1 cellular context compared by ENCODE assay signal in the genomic region with DNA sequence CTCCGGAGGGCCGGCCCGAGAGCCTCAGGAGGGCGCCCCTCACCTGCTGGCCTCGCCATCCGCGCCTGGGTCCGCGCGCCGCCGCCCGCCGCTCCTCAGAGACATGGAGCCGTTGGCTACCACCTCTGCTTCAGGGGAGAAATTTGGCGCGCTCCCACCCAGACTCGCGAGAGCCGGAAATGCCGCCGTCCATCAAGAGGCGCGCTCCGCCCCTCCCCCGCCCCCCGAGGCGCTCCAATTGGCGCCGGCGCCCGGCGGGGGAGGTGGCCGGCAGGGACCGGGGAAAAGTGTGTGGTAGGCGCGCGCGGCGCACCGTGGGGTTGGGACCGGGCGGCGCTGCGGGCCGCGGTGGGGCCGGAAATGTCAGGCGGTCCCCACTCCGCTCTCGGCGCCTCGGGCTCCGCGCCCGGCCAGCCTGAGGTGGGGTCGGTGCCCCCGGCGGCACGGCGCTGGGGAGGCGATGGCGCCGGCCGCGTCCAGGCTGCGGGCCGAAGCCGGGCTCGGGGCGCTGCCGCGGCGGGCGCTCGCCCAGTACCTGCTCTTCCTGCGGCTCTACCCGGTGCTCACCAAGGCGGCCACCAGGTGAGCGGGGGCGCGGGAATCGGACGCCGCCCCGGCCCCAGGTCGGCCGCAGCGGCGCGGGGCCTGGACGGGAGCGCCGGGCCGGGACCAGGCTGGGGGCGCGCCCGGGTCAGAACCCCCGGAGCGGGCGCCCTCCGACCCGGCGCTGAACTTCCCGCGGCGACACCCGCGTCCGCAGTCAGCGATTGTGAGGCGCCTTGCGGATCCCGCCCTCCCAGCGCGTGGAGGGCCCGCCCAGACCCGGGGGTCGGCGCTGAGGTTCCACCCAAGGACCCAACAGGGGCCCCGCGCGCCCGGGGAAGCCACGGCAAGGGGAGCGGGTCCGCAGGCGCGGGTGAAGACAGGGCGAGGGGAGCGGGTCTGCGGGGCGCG.
TF ChIP-seq lines count a peak whose summit lies in the region.

A gene with protein sequence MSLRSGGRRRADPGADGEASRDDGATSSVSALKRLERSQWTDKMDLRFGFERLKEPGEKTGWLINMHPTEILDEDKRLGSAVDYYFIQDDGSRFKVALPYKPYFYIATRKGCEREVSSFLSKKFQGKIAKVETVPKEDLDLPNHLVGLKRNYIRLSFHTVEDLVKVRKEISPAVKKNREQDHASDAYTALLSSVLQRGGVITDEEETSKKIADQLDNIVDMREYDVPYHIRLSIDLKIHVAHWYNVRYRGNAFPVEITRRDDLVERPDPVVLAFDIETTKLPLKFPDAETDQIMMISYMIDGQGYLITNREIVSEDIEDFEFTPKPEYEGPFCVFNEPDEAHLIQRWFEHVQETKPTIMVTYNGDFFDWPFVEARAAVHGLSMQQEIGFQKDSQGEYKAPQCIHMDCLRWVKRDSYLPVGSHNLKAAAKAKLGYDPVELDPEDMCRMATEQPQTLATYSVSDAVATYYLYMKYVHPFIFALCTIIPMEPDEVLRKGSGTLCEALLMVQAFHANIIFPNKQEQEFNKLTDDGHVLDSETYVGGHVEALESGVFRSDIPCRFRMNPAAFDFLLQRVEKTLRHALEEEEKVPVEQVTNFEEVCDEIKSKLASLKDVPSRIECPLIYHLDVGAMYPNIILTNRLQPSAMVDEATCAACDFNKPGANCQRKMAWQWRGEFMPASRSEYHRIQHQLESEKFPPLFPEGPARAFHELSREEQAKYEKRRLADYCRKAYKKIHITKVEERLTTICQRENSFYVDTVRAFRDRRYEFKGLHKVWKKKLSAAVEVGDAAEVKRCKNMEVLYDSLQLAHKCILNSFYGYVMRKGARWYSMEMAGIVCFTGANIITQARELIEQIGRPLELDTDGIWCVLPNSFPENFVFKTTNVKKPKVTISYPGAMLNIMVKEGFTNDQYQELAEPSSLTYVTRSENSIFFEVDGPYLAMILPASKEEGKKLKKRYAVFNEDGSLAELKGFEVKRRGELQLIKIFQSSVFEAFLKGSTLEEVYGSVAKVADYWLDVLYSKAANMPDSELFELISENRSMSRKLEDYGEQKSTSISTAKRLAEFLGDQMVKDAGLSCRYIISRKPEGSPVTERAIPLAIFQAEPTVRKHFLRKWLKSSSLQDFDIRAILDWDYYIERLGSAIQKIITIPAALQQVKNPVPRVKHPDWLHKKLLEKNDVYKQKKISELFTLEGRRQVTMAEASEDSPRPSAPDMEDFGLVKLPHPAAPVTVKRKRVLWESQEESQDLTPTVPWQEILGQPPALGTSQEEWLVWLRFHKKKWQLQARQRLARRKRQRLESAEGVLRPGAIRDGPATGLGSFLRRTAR (N-terminal part only) (minus strand): TSS at position 132 of the 954 bp plus-strand sequence. CDS start 27 bp downstream, at position 105.
A gene (plus strand): TSS at position 377 of the 954 bp plus-strand sequence. CDS start 84 bp downstream, at position 461.

TF ChIP-seq in K562, 482 proteins besides CTCF, POLR2A, EP300 and RAD21 (continued from another document and continues in another):
- TF ChIP-seq, protein P1, sequence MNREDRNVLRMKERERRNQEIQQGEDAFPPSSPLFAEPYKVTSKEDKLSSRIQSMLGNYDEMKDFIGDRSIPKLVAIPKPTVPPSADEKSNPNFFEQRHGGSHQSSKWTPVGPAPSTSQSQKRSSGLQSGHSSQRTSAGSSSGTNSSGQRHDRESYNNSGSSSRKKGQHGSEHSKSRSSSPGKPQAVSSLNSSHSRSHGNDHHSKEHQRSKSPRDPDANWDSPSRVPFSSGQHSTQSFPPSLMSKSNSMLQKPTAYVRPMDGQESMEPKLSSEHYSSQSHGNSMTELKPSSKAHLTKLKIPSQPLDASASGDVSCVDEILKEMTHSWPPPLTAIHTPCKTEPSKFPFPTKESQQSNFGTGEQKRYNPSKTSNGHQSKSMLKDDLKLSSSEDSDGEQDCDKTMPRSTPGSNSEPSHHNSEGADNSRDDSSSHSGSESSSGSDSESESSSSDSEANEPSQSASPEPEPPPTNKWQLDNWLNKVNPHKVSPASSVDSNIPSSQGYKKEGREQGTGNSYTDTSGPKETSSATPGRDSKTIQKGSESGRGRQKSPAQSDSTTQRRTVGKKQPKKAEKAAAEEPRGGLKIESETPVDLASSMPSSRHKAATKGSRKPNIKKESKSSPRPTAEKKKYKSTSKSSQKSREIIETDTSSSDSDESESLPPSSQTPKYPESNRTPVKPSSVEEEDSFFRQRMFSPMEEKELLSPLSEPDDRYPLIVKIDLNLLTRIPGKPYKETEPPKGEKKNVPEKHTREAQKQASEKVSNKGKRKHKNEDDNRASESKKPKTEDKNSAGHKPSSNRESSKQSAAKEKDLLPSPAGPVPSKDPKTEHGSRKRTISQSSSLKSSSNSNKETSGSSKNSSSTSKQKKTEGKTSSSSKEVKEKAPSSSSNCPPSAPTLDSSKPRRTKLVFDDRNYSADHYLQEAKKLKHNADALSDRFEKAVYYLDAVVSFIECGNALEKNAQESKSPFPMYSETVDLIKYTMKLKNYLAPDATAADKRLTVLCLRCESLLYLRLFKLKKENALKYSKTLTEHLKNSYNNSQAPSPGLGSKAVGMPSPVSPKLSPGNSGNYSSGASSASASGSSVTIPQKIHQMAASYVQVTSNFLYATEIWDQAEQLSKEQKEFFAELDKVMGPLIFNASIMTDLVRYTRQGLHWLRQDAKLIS (CRISPR knock-in tag; IDR thresholded peaks at IDR 0.05): peak; percentile 48; the same call in 1 of the 2 replicates
- TF ChIP-seq ZNF586 (CRISPR knock-in tag; conservative IDR thresholded peaks at IDR 0.05) (no peak), ZNF212 (CRISPR knock-in tag; IDR thresholded peaks at IDR 0.05) (no peak), ATF7 (IDR thresholded peaks at IDR 0.05) (peak; percentile 67), ZNF12 (CRISPR knock-in tag; IDR thresholded peaks at IDR 0.05) (no peak), GATAD2A (IDR thresholded peaks at IDR 0.05) (no peak), KDM1A (IDR thresholded peaks at IDR 0.05) (no peak), ADNP (tag; IDR thresholded peaks at IDR 0.05) (no peak), TGIF2 (CRISPR knock-in tag; IDR thresholded peaks at IDR 0.05) (0 out of 2 replicates have a peak, but pooled peaks have one; percentile 19), GABPB1 (CRISPR knock-in tag; IDR thresholded peaks at IDR 0.05) (peak; percentile 63; the same call in 1 of the 2 replicates), RFX1 (IDR thresholded peaks at IDR 0.05) (no peak), U2AF2 (optimal IDR thresholded peaks at IDR 0.05; ENCODE audit: low read depth, low read length) (no peak), SP2 (IDR thresholded peaks at IDR 0.05; ENCODE audit: extremely low read depth, low read depth, low read length, poor library complexity, severe bottlenecking) (no peak), ZC3H4 (CRISPR knock-in tag; IDR thresholded peaks at IDR 0.05; ENCODE audit: borderline replicate concordance) (no peak), NFIX (CRISPR knock-in tag; IDR thresholded peaks at IDR 0.05; ENCODE audit: low read depth) (no peak), TAL1 (IDR thresholded peaks at IDR 0.05) (no peak), ZZZ3 (IDR thresholded peaks at IDR 0.05) (no peak), RBM15 (IDR thresholded peaks at IDR 0.05; ENCODE audit: insufficient read depth, low read length) (no peak), ZNF551 (CRISPR knock-in tag; IDR thresholded peaks at IDR 0.05) (no peak)
- TF ChIP-seq, protein P2, sequence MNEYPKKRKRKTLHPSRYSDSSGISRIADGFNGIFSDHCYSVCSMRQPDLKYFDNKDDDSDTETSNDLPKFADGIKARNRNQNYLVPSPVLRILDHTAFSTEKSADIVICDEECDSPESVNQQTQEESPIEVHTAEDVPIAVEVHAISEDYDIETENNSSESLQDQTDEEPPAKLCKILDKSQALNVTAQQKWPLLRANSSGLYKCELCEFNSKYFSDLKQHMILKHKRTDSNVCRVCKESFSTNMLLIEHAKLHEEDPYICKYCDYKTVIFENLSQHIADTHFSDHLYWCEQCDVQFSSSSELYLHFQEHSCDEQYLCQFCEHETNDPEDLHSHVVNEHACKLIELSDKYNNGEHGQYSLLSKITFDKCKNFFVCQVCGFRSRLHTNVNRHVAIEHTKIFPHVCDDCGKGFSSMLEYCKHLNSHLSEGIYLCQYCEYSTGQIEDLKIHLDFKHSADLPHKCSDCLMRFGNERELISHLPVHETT (CRISPR knock-in tag; conservative IDR thresholded peaks at IDR 0.05 in 1 of 2, IDR thresholded peaks at IDR 0.05 in 1 of 2): no peak
- TF ChIP-seq, protein P3, sequence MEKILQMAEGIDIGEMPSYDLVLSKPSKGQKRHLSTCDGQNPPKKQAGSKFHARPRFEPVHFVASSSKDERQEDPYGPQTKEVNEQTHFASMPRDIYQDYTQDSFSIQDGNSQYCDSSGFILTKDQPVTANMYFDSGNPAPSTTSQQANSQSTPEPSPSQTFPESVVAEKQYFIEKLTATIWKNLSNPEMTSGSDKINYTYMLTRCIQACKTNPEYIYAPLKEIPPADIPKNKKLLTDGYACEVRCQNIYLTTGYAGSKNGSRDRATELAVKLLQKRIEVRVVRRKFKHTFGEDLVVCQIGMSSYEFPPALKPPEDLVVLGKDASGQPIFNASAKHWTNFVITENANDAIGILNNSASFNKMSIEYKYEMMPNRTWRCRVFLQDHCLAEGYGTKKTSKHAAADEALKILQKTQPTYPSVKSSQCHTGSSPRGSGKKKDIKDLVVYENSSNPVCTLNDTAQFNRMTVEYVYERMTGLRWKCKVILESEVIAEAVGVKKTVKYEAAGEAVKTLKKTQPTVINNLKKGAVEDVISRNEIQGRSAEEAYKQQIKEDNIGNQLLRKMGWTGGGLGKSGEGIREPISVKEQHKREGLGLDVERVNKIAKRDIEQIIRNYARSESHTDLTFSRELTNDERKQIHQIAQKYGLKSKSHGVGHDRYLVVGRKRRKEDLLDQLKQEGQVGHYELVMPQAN (IDR thresholded peaks at IDR 0.05; ENCODE audit: borderline replicate concordance): no peak
- TF ChIP-seq, protein P4, sequence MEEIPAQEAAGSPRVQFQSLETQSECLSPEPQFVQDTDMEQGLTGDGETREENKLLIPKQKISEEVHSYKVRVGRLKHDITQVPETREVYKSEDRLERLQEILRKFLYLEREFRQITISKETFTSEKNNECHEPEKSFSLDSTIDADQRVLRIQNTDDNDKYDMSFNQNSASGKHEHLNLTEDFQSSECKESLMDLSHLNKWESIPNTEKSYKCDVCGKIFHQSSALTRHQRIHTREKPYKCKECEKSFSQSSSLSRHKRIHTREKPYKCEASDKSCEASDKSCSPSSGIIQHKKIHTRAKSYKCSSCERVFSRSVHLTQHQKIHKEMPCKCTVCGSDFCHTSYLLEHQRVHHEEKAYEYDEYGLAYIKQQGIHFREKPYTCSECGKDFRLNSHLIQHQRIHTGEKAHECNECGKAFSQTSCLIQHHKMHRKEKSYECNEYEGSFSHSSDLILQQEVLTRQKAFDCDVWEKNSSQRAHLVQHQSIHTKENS (CRISPR knock-in tag; IDR thresholded peaks at IDR 0.05): no peak
- TF ChIP-seq, protein P5, sequence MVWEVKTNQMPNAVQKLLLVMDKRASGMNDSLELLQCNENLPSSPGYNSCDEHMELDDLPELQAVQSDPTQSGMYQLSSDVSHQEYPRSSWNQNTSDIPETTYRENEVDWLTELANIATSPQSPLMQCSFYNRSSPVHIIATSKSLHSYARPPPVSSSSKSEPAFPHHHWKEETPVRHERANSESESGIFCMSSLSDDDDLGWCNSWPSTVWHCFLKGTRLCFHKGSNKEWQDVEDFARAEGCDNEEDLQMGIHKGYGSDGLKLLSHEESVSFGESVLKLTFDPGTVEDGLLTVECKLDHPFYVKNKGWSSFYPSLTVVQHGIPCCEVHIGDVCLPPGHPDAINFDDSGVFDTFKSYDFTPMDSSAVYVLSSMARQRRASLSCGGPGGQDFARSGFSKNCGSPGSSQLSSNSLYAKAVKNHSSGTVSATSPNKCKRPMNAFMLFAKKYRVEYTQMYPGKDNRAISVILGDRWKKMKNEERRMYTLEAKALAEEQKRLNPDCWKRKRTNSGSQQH (CRISPR knock-in tag; IDR thresholded peaks at IDR 0.05): no peak
- TF ChIP-seq, protein P6, sequence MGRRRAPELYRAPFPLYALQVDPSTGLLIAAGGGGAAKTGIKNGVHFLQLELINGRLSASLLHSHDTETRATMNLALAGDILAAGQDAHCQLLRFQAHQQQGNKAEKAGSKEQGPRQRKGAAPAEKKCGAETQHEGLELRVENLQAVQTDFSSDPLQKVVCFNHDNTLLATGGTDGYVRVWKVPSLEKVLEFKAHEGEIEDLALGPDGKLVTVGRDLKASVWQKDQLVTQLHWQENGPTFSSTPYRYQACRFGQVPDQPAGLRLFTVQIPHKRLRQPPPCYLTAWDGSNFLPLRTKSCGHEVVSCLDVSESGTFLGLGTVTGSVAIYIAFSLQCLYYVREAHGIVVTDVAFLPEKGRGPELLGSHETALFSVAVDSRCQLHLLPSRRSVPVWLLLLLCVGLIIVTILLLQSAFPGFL (CRISPR knock-in tag; IDR thresholded peaks at IDR 0.05): no peak
- TF ChIP-seq, protein P7, sequence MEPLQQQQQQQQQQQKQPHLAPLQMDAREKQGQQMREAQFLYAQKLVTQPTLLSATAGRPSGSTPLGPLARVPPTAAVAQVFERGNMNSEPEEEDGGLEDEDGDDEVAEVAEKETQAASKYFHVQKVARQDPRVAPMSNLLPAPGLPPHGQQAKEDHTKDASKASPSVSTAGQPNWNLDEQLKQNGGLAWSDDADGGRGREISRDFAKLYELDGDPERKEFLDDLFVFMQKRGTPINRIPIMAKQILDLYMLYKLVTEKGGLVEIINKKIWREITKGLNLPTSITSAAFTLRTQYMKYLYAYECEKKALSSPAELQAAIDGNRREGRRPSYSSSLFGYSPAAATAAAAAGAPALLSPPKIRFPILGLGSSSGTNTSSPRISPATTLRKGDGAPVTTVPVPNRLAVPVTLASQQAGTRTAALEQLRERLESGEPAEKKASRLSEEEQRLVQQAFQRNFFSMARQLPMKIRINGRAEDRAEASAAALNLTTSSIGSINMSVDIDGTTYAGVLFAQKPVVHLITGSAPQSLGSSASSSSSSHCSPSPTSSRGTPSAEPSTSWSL (CRISPR knock-in tag; IDR thresholded peaks at IDR 0.05; ENCODE audit: borderline replicate concordance): no peak
- TF ChIP-seq, protein P8, sequence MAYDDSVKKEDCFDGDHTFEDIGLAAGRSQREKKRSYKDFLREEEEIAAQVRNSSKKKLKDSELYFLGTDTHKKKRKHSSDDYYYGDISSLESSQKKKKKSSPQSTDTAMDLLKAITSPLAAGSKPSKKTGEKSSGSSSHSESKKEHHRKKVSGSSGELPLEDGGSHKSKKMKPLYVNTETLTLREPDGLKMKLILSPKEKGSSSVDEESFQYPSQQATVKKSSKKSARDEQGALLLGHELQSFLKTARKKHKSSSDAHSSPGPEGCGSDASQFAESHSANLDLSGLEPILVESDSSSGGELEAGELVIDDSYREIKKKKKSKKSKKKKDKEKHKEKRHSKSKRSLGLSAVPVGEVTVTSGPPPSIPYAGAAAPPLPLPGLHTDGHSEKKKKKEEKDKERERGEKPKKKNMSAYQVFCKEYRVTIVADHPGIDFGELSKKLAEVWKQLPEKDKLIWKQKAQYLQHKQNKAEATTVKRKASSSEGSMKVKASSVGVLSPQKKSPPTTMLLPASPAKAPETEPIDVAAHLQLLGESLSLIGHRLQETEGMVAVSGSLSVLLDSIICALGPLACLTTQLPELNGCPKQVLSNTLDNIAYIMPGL (CRISPR knock-in tag; IDR thresholded peaks at IDR 0.05): no peak
- TF ChIP-seq, protein P9, sequence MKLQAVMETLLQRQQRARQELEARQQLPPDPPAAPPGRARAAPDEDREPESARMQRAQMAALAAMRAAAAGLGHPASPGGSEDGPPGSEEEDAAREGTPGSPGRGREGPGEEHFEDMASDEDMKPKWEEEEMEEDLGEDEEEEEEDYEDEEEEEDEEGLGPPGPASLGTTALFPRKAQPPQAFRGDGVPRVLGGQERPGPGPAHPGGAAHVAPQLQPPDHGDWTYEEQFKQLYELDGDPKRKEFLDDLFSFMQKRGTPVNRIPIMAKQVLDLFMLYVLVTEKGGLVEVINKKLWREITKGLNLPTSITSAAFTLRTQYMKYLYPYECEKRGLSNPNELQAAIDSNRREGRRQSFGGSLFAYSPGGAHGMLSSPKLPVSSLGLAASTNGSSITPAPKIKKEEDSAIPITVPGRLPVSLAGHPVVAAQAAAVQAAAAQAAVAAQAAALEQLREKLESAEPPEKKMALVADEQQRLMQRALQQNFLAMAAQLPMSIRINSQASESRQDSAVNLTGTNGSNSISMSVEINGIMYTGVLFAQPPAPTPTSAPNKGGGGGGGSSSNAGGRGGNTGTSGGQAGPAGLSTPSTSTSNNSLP (IDR thresholded peaks at IDR 0.05; ENCODE audit: borderline replicate concordance, low read depth, low read length): no peak
